Comparison of ENCODE assay signal across 31 cellular contexts in the genomic region with DNA sequence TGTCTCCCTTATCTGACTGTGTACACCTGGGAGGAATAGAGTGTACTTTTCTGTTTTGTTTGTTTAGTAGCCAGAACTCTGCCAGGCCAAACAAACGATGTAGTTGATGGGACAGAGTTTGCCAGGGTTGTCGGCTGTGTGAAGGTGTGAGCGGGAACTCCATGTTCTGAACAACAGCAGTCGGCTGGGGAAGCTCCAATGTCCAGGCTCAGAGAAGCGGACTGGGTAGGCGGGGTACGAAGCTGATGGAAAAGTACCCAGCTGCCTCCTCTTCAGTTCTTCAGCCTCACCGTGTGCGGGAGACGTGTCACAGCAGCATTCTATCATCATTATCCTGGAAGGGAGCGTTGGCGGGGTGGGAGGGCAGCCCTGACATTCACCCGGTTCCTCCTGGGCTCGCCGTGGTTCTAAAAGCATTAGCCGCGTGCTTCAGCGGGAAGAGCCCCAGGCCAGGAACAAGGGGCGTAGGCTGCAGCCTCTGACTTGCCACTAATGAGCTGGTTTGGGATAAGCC. TPM values are rescaled to one million over a fixed set of nuclear protein-coding genes. Genes with fewer than 3 reads are reported as not detected.
DNase-seq lines count a peak whose midpoint lies in the region; ATAC-seq and TF ChIP-seq lines count a peak whose summit lies in the region.
"Had no signal": no experiment of that assay in that cellular context is flagged by ENCODE, and none has a peak within 500 bp of the region (broad histone marks: within the 10 kb centered on the region; RNA-seq: fewer than 3 reads in every experiment).

No MANE protein-coding gene starts in this region.

- DNase-seq in activated T-cell treated with anti-CD3 and anti-CD28 coated beads, Interleukin-2, amount 50 U/mL, for 72 hours, result no peak
- DNase-seq in activated T-cell treated with anti-CD3 and anti-CD28 coated beads for 4 hours (no peak), foreskin keratinocyte (peak in 1 of 2 donors; percentile 18), lung (ENCODE audit: low spot score) (peak; percentile 62), type B pancreatic cell (ENCODE audit: extremely low spot score, unreplicated experiment) (no peak), mesothelial cell of epicardium (ENCODE audit: low spot score in 2 of 2, unreplicated experiment in 2 of 2) (no peak)
- DNase-seq in central memory CD4-positive, alpha-beta T cell, result no peak
- DNase-seq: 8988T; activated CD4-positive, alpha-beta T cell treated with anti-CD3 and anti-CD28 coated beads, Interleukin-2, amount 50 U/mL, for 48 hours; activated naive CD8-positive, alpha-beta T cell treated with anti-CD3 and anti-CD28 coated beads, Interleukin-2, amount 10 ng/mL, durations not matched to agents 7 days and 5 days; CD4-positive, alpha-beta T cell; esophagus squamous epithelium; GM23248; HFFc6; left ventricle myocardium inferior; NCI-H1048; NCI-H1694; NCI-H2171 treated with DMSO at 0.1 percent for 48 hours; NCI-H526; posterior cingulate gyrus; sigmoid colon; stimulated activated naive B cell treated with anti-CD40 and anti-IgM and Interleukin-4, amounts not matched to agents 10 μg/mL and 1 μg/mL and 100 μg/mL, for 72 hours; SW 1271 had no signal

- H3K36me3 ChIP-seq in lung (ENCODE audit: control insufficient read depth in 2 of 2, insufficient read depth in 2 of 2, low read length in 2 of 2), result no peaks in the 10 kb centered on the region
- H3K36me3 ChIP-seq: esophagus squamous epithelium, left ventricle myocardium inferior, sigmoid colon, suprapubic skin had no signal

- no peaks in the 10 kb centered on the region for H3K9me3 ChIP-seq in lung (ENCODE audit: control insufficient read depth in 2 of 2, insufficient read depth in 1 of 2, low read length in 1 of 2)
- H3K9me3 ChIP-seq: ascending aorta, esophagus squamous epithelium, sigmoid colon, suprapubic skin had no signal

- no peak for TF ChIP-seq CTCF in foreskin keratinocyte (conservative IDR thresholded peaks at IDR 0.05)
- TF ChIP-seq CTCF in lung (IDR thresholded peaks at IDR 0.05; ENCODE audit: control extremely low read depth, extremely low read depth), result no peak
- TF ChIP-seq CTCF in type B pancreatic cell (conservative IDR thresholded peaks at IDR 0.05), result no peak
- TF ChIP-seq CTCF in mesothelial cell of epicardium (IDR thresholded peaks at IDR 0.05; ENCODE audit: unreplicated experiment), result no peak

- H3K27ac Mint-ChIP-seq in activated T-cell treated with anti-CD3 and anti-CD28 coated beads, Interleukin-2, amount 50 U/mL, for 72 hours, result peak overlapping the region; percentile 23
- H3K27ac Mint-ChIP-seq in type B pancreatic cell, result no peak overlapping the region
- no peak overlapping the region for H3K27ac Mint-ChIP-seq in mesothelial cell of epicardium
- H3K27ac Mint-ChIP-seq: activated naive CD8-positive, alpha-beta T cell treated with anti-CD3 and anti-CD28 coated beads, Interleukin-2, amount 10 ng/mL, durations not matched to agents 7 days and 5 days; activated T-helper 17 cell treated with anti-CD3 and anti-CD28 coated beads, Interleukin-2, amount 50 U/mL, for 72 hours; CD4-positive, alpha-beta T cell; dendritic cell treated with granulocyte-macrophage colony-stimulating factor and Interleukin-4, amounts not matched to agents 40 ng/mL and 50 ng/mL, for 4 days; HFFc6; stimulated activated naive B cell treated with anti-CD40 and anti-IgM and Interleukin-4, amounts not matched to agents 10 μg/mL and 1 μg/mL and 100 μg/mL, for 72 hours; WTC11 had no signal

- no peak overlapping the region for H3K4me3 ChIP-seq in lung
- H3K4me3 ChIP-seq: ascending aorta, esophagus squamous epithelium, GM23248, hepatocyte, left ventricle myocardium inferior, sigmoid colon, suprapubic skin had no signal

- ATAC-seq in activated T-cell treated with anti-CD3 and anti-CD28 coated beads, Interleukin-2, amount 50 U/mL, for 72 hours (replicated peaks in 1 of 2), result no peak
- ATAC-seq in foreskin keratinocyte (peak; percentile 82), lung (ENCODE audit: insufficient read depth, low FRiP score) (peak; percentile 69), HG02981 (IDR thresholded peaks at IDR 0.05; ENCODE audit: unreplicated experiment) (no peak)
- ATAC-seq: activated T-helper 17 cell treated with anti-CD3 and anti-CD28 coated beads, Interleukin-2, amount 50 U/mL, for 72 hours; Panc1; stimulated activated naive B cell treated with anti-CD40 and anti-IgM and Interleukin-4, amounts not matched to agents 10 μg/mL and 1 μg/mL and 100 μg/mL, for 72 hours; WTC11 had no signal

- H3K4me3 Mint-ChIP-seq in activated T-cell treated with anti-CD3 and anti-CD28 coated beads, Interleukin-2, amount 50 U/mL, for 72 hours, result no peak overlapping the region
- H3K4me3 Mint-ChIP-seq in type B pancreatic cell (peak overlapping the region; percentile 30), mesothelial cell of epicardium (no peak overlapping the region)
- H3K4me3 Mint-ChIP-seq: activated naive CD8-positive, alpha-beta T cell treated with anti-CD3 and anti-CD28 coated beads, Interleukin-2, amount 10 ng/mL, durations not matched to agents 7 days and 5 days; activated T-helper 17 cell treated with anti-CD3 and anti-CD28 coated beads, Interleukin-2, amount 50 U/mL, for 72 hours; CD4-positive, alpha-beta T cell; dendritic cell treated with granulocyte-macrophage colony-stimulating factor and Interleukin-4, amounts not matched to agents 40 ng/mL and 50 ng/mL, for 4 days; HFFc6; stimulated activated naive B cell treated with anti-CD40 and anti-IgM and Interleukin-4, amounts not matched to agents 10 μg/mL and 1 μg/mL and 100 μg/mL, for 72 hours; WTC11 had no signal

- WGBS in lung, 2 donors, result 80 to 92% methylated on average over 19 of the region's 19 CpGs

- H3K27ac ChIP-seq in foreskin keratinocyte (no peak overlapping the region), lung (ENCODE audit: low read depth in 1 of 2, low read length in 1 of 2) (peak overlapping the region in 1 of 2 donors; percentile 52)
- H3K27ac ChIP-seq: ascending aorta, esophagus squamous epithelium, GM23248, hepatocyte, left ventricle myocardium inferior, sigmoid colon, suprapubic skin had no signal

- peaks cover 26% of the 10 kb centered on the region for H3K4me1 Mint-ChIP-seq in activated T-cell treated with anti-CD3 and anti-CD28 coated beads, Interleukin-2, amount 50 U/mL, for 72 hours (ENCODE audit: low read depth)
- no peaks in the 10 kb centered on the region for H3K4me1 Mint-ChIP-seq in type B pancreatic cell (ENCODE audit: unreplicated experiment)
- no peaks in the 10 kb centered on the region for H3K4me1 Mint-ChIP-seq in mesothelial cell of epicardium
- H3K4me1 Mint-ChIP-seq: WTC11 had no signal

- no peaks in the 10 kb centered on the region for H3K27me3 Mint-ChIP-seq in activated T-cell treated with anti-CD3 and anti-CD28 coated beads, Interleukin-2, amount 50 U/mL, for 72 hours (ENCODE audit: low read depth)
- H3K27me3 Mint-ChIP-seq in type B pancreatic cell (peaks cover 53% of the 10 kb centered on the region), mesothelial cell of epicardium (ENCODE audit: low read depth) (peaks cover 36% of the 10 kb centered on the region)
- H3K27me3 Mint-ChIP-seq: activated naive CD8-positive, alpha-beta T cell treated with anti-CD3 and anti-CD28 coated beads, Interleukin-2, amount 10 ng/mL, durations not matched to agents 7 days and 5 days; activated T-helper 17 cell treated with anti-CD3 and anti-CD28 coated beads, Interleukin-2, amount 50 U/mL, for 72 hours; CD4-positive, alpha-beta T cell had no signal

- peaks cover 6 to 9% of the 10 kb centered on the region in 2 donors for H3K9me3 Mint-ChIP-seq in activated T-cell treated with anti-CD3 and anti-CD28 coated beads, Interleukin-2, amount 50 U/mL, for 72 hours
- no peaks in the 10 kb centered on the region for H3K9me3 Mint-ChIP-seq in type B pancreatic cell
- peaks cover 14% of the 10 kb centered on the region for H3K9me3 Mint-ChIP-seq in mesothelial cell of epicardium
- H3K9me3 Mint-ChIP-seq: HFFc6 had no signal

- H3K4me1 ChIP-seq in foreskin keratinocyte (no peaks in the 10 kb centered on the region), lung (ENCODE audit: control insufficient read depth in 2 of 2, insufficient read depth in 2 of 2, low read length in 2 of 2) (peaks cover 0 to 3% of the 10 kb centered on the region in 2 donors)
- H3K4me1 ChIP-seq: ascending aorta, left ventricle myocardium inferior, sigmoid colon had no signal

- H3K27me3 ChIP-seq in foreskin keratinocyte, result peaks cover 9% of the 10 kb centered on the region
- H3K27me3 ChIP-seq in lung (ENCODE audit: control insufficient read depth, insufficient read depth), result no peaks in the 10 kb centered on the region
- H3K27me3 ChIP-seq: ascending aorta, hepatocyte, sigmoid colon, suprapubic skin had no signal

- H3K36me3 Mint-ChIP-seq in activated T-cell treated with anti-CD3 and anti-CD28 coated beads, Interleukin-2, amount 50 U/mL, for 72 hours (ENCODE audit: insufficient read depth in 2 of 2), result peaks cover 9 to 27% of the 10 kb centered on the region in 2 donors
- H3K36me3 Mint-ChIP-seq in type B pancreatic cell (no peaks in the 10 kb centered on the region), mesothelial cell of epicardium (peaks cover 3% of the 10 kb centered on the region)

RNA-seq across cellular contexts. Expression of a gene that starts 52.9 kb away (rescaled TPM):
- 100 to 1,000 TPM; 120 to 153 TPM for total RNA-seq in activated T-cell treated with anti-CD3 and anti-CD28 coated beads, Interleukin-2, amount 50 U/mL, for 72 hours
- 18.6 and 18.8 TPM in 2 replicates for total RNA-seq in foreskin keratinocyte
- 8.4 and 9.1 TPM in 2 replicates for polyA plus RNA-seq in foreskin keratinocyte
- total RNA-seq in lung, result 10 to 100 TPM; 40.0 to 92.6 TPM
- polyA plus RNA-seq in lung, result 100 to 1,000 TPM in 1 of 2 donors, 10 to 100 TPM in 1; 11.4 to 234 TPM
- total RNA-seq in type B pancreatic cell (ENCODE audit: low replicate concordance), result 14.0 and 30.2 TPM in 2 replicates
- total RNA-seq in mesothelial cell of epicardium, result 51.0 to 55.0 TPM (median 51.5 TPM) in 3 replicates

Comparison
In these comparisons a context has a peak if more than half of its experiments do, and no peak if none do; other contexts are left out.
1. ATAC-seq: peak in foreskin keratinocyte (single experiment) and lung (single experiment); none in activated T-cell treated with anti-CD3 and anti-CD28 coated beads, Interleukin-2, amount 50 U/mL, for 72 hours (0 of 2) and HG02981 (single experiment).